In genomic region chr2:218229239-218229638, GRCh38 we compare ENCODE assay signal across 1 cellular context.
A peak's percentile ranks its signal among the peaks of the same experiment; 100 is the strongest.
TF ChIP-seq lines count a peak whose summit lies in the region.

No MANE protein-coding gene starts in this region.

TF ChIP-seq in K562, 482 proteins besides CTCF, POLR2A, EP300 and RAD21:
- TF ChIP-seq SRF (CRISPR knock-in tag; IDR thresholded peaks at IDR 0.05), result no peak
- TF ChIP-seq ZNF175 (CRISPR knock-in tag; IDR thresholded peaks at IDR 0.05; ENCODE audit: low read depth), result peak; percentile 52; the same call in 1 of the 2 replicates
- TF ChIP-seq FOSL1 (tag; conservative IDR thresholded peaks at IDR 0.05), result peak; percentile 65
- TF ChIP-seq ZFP30 (CRISPR knock-in tag; IDR thresholded peaks at IDR 0.05; ENCODE audit: borderline replicate concordance), result no peak
TF ChIP-seq in K562: peak in this region for 2.
